In the genomic region with DNA sequence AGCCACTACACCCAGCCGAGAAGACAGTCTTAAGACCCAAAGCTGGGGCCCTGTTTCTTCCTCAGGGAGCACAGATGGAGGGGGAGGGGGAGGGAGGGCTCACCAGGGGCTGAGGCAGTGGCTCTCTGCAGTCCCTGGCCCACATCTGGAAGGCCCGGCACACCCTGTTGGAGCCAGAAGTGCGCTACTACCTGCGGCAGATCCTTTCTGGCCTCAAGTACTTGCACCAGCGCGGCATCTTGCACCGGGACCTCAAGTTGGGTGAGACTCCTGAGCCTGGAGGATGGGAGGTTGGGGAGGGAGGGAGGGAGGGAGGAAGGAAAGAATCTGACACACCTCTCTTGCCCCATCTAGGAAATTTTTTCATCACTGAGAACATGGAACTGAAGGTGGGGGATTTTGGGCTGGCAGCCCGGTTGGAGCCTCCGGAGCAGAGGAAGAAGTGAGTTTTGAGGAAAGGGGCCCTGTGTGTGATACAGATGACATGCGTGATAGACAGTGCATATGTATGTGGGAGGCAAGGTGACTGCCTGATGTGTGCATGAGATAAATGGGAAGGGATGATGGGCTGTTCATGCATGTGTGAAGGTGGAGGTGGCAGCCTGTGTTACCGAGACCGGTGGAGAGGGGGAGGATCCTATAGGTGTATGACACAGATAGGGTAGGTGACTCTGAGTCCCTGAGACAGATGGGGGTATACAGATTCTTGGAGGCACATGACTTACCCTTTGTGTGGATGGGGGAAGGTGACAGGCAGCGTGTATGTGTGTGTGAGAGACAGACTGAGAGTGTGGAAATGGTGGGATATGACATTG, we compare ENCODE assay signal across 8 cellular contexts. TPM values are rescaled to one million over a fixed set of nuclear protein-coding genes. Genes with fewer than 3 reads are reported as not detected.
DNase-seq lines count a peak whose midpoint lies in the region; ATAC-seq, FAIRE-seq and TF ChIP-seq lines count a peak whose summit lies in the region.

No MANE protein-coding gene starts in this region.

- peaks cover 57% of the 10 kb centered on the region for H3K4me1 Mint-ChIP-seq in HFFc6 (ENCODE audit: low read depth)

- H3K27me3 ChIP-seq in hepatocyte = no peaks in the 10 kb centered on the region

- no peak overlapping the region for H3K27ac ChIP-seq in hepatocyte

- no peak overlapping the region for H3K4me3 ChIP-seq in hepatocyte

- no peak for ATAC-seq in GM21786 (IDR thresholded peaks at IDR 0.05; ENCODE audit: unreplicated experiment)

- H3K4me2 ChIP-seq in hepatocyte = peak overlapping the region; percentile 94

- peaks cover 40% of the 10 kb centered on the region for H3K36me3 Mint-ChIP-seq in HFFc6 (ENCODE audit: low read depth)

- no peaks in the 10 kb centered on the region for H3K9me2 ChIP-seq in hepatocyte (replicated peaks; ENCODE audit: insufficient read depth)

- peaks cover 3% of the 10 kb centered on the region for H3K4me1 ChIP-seq in hepatocyte (ENCODE audit: insufficient read depth)

- H3K79me2 ChIP-seq in hepatocyte = peaks cover 10% of the 10 kb centered on the region

- no peaks in the 10 kb centered on the region for H3K9me3 ChIP-seq in hepatocyte (ENCODE audit: low read depth)

- no peaks in the 10 kb centered on the region for H3K9me3 Mint-ChIP-seq in HFFc6

- 71% methylated on average over 12 of the region's 13 CpGs for WGBS in hepatocyte (ENCODE audit: low lambda C conversion rate, missing lambda C conversion rate)

- peak overlapping the region; percentile 94 for H3K27ac Mint-ChIP-seq in HFFc6

- TF ChIP-seq CTCF in HFFc6 (IDR thresholded peaks at IDR 0.05) = no peak
- TF ChIP-seq CTCF in hepatocyte (IDR thresholded peaks at IDR 0.05; ENCODE audit: poor library complexity) = no peak

- no peaks in the 10 kb centered on the region for H4K20me1 ChIP-seq in hepatocyte (ENCODE audit: insufficient read depth, poor library complexity, severe bottlenecking)

- H3K4me3 Mint-ChIP-seq in HFFc6 = peak overlapping the region; percentile 94

- DNase-seq in HFFc6 = no peak
- peak; percentile 63 for DNase-seq in activated naive CD4-positive, alpha-beta T cell treated with Interleukin-2 at 50 U/mL for 16 hours
- peak; percentile 25 for DNase-seq in hepatocyte (ENCODE audit: low spot score)
- DNase-seq in stimulated activated CD4-positive, alpha-beta T cell treated with anti-CD3 and anti-CD28 coated beads, Interleukin-4, amount 100 ng/mL, for 1 hour = peak; percentile 58
- DNase-seq in RCC 7860 (ENCODE audit: low spot score) = no peak
- DNase-seq in NCI-H1417 treated with DMSO at 0.1 percent for 48 hours (lab: John Stamatoyannopoulos, UW) = no peak
- DNase-seq in MV-4-11 (lab: John Stamatoyannopoulos, UW) = no peak

- H3K27me3 Mint-ChIP-seq in HFFc6 (ENCODE audit: insufficient read depth) = peaks cover 9% of the 10 kb centered on the region

- H3K36me3 ChIP-seq in hepatocyte (replicated peaks; ENCODE audit: insufficient read depth, low read depth) = no peaks in the 10 kb centered on the region

- FAIRE-seq in RCC 7860 (lab: Jason Lieb, UNC) = no peak

- H2AFZ ChIP-seq in hepatocyte = no peak overlapping the region

RNA-seq across cellular contexts. Expression of a gene that starts 1.5 kb away (rescaled TPM):
- total RNA-seq in HFFc6 (2021; fragmentation: NEBNext Ultra II Directional; extraction: Animal tissue kit (Norgen Biotek cat#: 25700)) = 10 to 100 TPM; 37.1 to 44.6 (median 39.2) TPM
- 8.9 and 18.2 TPM in 2 replicates for total RNA-seq in hepatocyte
- 38.7 and 40.1 TPM in 2 replicates for polyA plus RNA-seq in hepatocyte

RNA-seq across cellular contexts. Expression of a gene that starts 5.5 kb away (rescaled TPM):
- total RNA-seq in HFFc6 (2021; fragmentation: NEBNext Ultra II Directional; extraction: Animal tissue kit (Norgen Biotek cat#: 25700)) = under 1 TPM in 1 of 6 experiments, not detected in 5; 0.46 TPM
- total RNA-seq in hepatocyte = 0.30 and 1.6 TPM in 2 replicates
- polyA plus RNA-seq in hepatocyte = 2.2 and 3.0 TPM in 2 replicates

RNA-seq across cellular contexts. Expression of a gene that starts 6.6 kb away (rescaled TPM):
- 10 to 100 TPM; 12.2 to 21.4 (median 13.9) TPM for total RNA-seq in HFFc6 (2021; fragmentation: NEBNext Ultra II Directional; extraction: Animal tissue kit (Norgen Biotek cat#: 25700))
- 4.8 and 5.5 TPM in 2 replicates for total RNA-seq in hepatocyte
- 16.8 and 20.6 TPM in 2 replicates for polyA plus RNA-seq in hepatocyte

RNA-seq across cellular contexts. Expression of a gene that starts 13.7 kb away (rescaled TPM):
- total RNA-seq in HFFc6 (2021; fragmentation: NEBNext Ultra II Directional; extraction: Animal tissue kit (Norgen Biotek cat#: 25700)) = under 1 TPM; 0.09 to 0.23 (median 0.12) TPM
- total RNA-seq in hepatocyte = 0.72 and 0.83 TPM in 2 replicates
- 0.48 and 2.2 TPM in 2 replicates for polyA plus RNA-seq in hepatocyte

RNA-seq across cellular contexts. Expression of a gene that starts 26.4 kb away (rescaled TPM):
- 1,000 to 10,000 TPM; 1,518 to 1,745 (median 1,633) TPM for total RNA-seq in HFFc6 (2021; fragmentation: NEBNext Ultra II Directional; extraction: Animal tissue kit (Norgen Biotek cat#: 25700))
- 2,179 and 2,550 TPM in 2 replicates for total RNA-seq in hepatocyte
- polyA plus RNA-seq in hepatocyte = 481 and 503 TPM in 2 replicates

Comparison
In these comparisons a context has a peak if more than half of its experiments do, and no peak if none do; other contexts are left out.
1. DNase-seq: peak in activated naive CD4-positive, alpha-beta T cell treated with Interleukin-2 at 50 U/mL for 16 hours (single experiment), hepatocyte (single experiment) and stimulated activated CD4-positive, alpha-beta T cell treated with anti-CD3 and anti-CD28 coated beads, Interleukin-4, amount 100 ng/mL, for 1 hour (single experiment); none in HFFc6 (single experiment), RCC 7860 (single experiment), NCI-H1417 treated with DMSO at 0.1 percent for 48 hours (single experiment) and MV-4-11 (single experiment).